ENCODE assay signal across 8 cellular contexts in the genomic region with DNA sequence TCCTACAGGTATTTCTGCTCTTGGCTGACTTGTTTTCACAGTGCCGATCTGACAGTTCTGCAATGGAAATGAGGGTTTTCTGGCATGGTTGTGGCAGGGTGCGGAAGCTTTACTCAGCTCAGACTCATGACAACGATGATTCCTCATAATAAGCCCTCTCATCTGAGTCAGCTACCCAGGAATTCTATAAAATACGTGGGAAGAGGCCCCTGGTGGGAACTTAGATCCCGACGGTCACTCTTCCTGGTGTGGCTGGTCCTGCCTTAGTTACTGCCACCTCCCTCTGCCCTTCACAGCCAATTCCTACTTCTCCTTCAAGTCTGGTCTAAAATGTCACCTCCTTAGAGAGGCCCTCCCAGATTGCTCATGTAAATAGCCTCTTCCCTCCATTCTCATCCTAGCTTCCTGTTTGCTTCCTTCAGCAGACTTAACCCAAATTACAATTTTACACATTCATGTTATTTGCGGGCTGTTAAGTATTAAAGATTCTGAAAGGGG.
A peak's percentile ranks its signal among the peaks of the same experiment; 100 is the strongest.
DNase-seq lines count a peak whose midpoint lies in the region; ATAC-seq, FAIRE-seq and TF ChIP-seq lines count a peak whose summit lies in the region.

No MANE protein-coding gene starts in this region.

- DNase-seq in H54 (ENCODE audit: insufficient read length, low spot score) = peak; percentile 70
- peak; percentile 53 for DNase-seq in astrocyte of the cerebellum (ENCODE audit: low read depth)
- DNase-seq in hepatic stellate cell (ENCODE audit: low spot score) = peak; percentile 88
- DNase-seq in DMS153 (lab: John Stamatoyannopoulos, UW) = no peak
- no peak for DNase-seq in activated gamma-delta T cell treated with Interleukin-2 at 50 U/mL for 16 hours

- no peak for ATAC-seq in HG02885 (IDR thresholded peaks at IDR 0.05; ENCODE audit: poor library complexity, unreplicated experiment)
- ATAC-seq in HG03045 (IDR thresholded peaks at IDR 0.05; ENCODE audit: unreplicated experiment) = no peak

- no peak overlapping the region for H3K4me3 ChIP-seq in astrocyte of the cerebellum (ENCODE audit: low read depth, low read length)
- H3K4me3 ChIP-seq in skin epidermis = no peak overlapping the region

- in situ Hi-C loops in astrocyte of the cerebellum (cut with HindIII; ENCODE audit: low sequenced_read_pairs) = loop anchor here (5.0 kb wide), 1 partner anchor 63 kb away; no protein-coding TSS in a partner anchor

- peak; percentile 84 for FAIRE-seq in H54 (lab: Jason Lieb, UNC)

- TF ChIP-seq CTCF in astrocyte of the cerebellum (IDR thresholded peaks at IDR 0.05; ENCODE audit: low read depth, low read length, missing control alignments) = no peak

- TF ChIP-seq POLR2A in H54 (IDR thresholded peaks at IDR 0.05; ENCODE audit: low read depth, low read length) = no peak

- H3K27ac ChIP-seq in skin epidermis = peak overlapping the region in 20 of 21 experiments; percentile 16 to 89 (median 76)

Comparison
In these comparisons a context has a peak if more than half of its experiments do, and no peak if none do; other contexts are left out.
1. DNase-seq: peak in H54 (single experiment), astrocyte of the cerebellum (single experiment) and hepatic stellate cell (single experiment); none in DMS153 (single experiment) and activated gamma-delta T cell treated with Interleukin-2 at 50 U/mL for 16 hours (single experiment).